In the genomic region with DNA sequence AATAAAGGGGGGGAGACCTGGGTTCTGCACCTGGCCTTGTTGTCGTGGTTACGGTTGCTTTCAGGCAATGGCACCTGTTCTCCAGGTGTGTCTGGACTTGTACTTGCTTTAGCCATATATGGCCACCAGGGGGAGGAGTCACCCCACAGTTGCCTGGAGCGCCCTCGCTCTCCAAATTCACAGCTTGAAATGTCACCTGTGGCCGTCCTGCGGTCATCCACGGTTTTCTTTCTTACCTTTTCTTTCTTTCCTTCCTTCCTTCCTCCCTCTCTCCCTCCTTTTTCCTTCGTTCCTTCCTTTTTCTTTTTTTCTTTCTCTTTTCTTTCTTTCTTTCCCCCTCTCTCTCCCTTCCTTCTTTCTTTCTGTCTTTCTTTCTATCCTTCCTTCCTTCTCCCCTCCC, we compare ENCODE assay signal across 8 cellular contexts.
DNase-seq lines count a peak whose midpoint lies in the region; ATAC-seq, FAIRE-seq and TF ChIP-seq lines count a peak whose summit lies in the region.

No MANE protein-coding gene starts in this region.

- WGBS in trophoblast cell (ENCODE audit: extremely low coverage, insufficient coverage, insufficient read length), result no CpG with 5 or more reads among the region's 8 CpGs

- H3K9me3 Mint-ChIP-seq in activated CD8-positive, alpha-beta T cell treated with anti-CD3 and anti-CD28 coated beads for 36 hours, result no peaks in the 10 kb centered on the region

- no peaks in the 10 kb centered on the region for H3K79me1 ChIP-seq in trophoblast cell (ENCODE audit: low read length)

- DNase-seq in GM12892 (ENCODE audit: insufficient read length) (no peak), NCI-H460 (ENCODE audit: extremely low read depth, low read depth) (peak; percentile 57), epithelial cell of prostate (ENCODE audit: low read depth, low spot score) (peak; percentile 8), trophoblast cell (peak; percentile 50 to 77), AG08395 (ENCODE audit: low spot score) (no peak)
- peak; percentile 73 for DNase-seq in activated CD8-positive, alpha-beta T cell treated with anti-CD3 and anti-CD28 coated beads for 36 hours

- H3K27ac ChIP-seq in epithelial cell of prostate, result no peak overlapping the region
- H3K27ac ChIP-seq in trophoblast cell (ENCODE audit: low read depth, low read length), result no peak overlapping the region

- POLR2A ChIA-PET in activated CD8-positive, alpha-beta T cell treated with anti-CD3 and anti-CD28 coated beads for 36 hours (lab: Charles Lee), result no interaction called here

- no peak overlapping the region for H3K4me3 ChIP-seq in trophoblast cell (ENCODE audit: low read depth, low read length)

- no peak overlapping the region for H2AFZ ChIP-seq in trophoblast cell (ENCODE audit: insufficient read depth, low read length, poor library complexity)

- H3K4me1 Mint-ChIP-seq in activated CD8-positive, alpha-beta T cell treated with anti-CD3 and anti-CD28 coated beads for 36 hours (ENCODE audit: low read depth), result no peaks in the 10 kb centered on the region

- H2BK12ac ChIP-seq in trophoblast cell (ENCODE audit: low read length), result no peak overlapping the region

- no peak overlapping the region for H2BK5ac ChIP-seq in trophoblast cell (ENCODE audit: low read depth, low read length, poor library complexity)

- H2AK5ac ChIP-seq in trophoblast cell (ENCODE audit: low read length), result no peak overlapping the region

- no peak for TF ChIP-seq POLR2A in GM12892 (IDR thresholded peaks at IDR 0.05; ENCODE audit: low read depth, low read length)

- intact Hi-C loops in activated CD8-positive, alpha-beta T cell treated with anti-CD3 and anti-CD28 coated beads for 36 hours (cut with micrococcal nuclease), result loop anchor here (10.0 kb wide), 1 partner anchor 88 kb away; no protein-coding TSS in a partner anchor

- no peak overlapping the region for H3K4ac ChIP-seq in trophoblast cell (ENCODE audit: low read depth, low read length)

- no peaks in the 10 kb centered on the region for H3K27me3 Mint-ChIP-seq in activated CD8-positive, alpha-beta T cell treated with anti-CD3 and anti-CD28 coated beads for 36 hours

- H3K9me3 ChIP-seq in trophoblast cell (ENCODE audit: insufficient read depth, low read depth, low read length), result no peaks in the 10 kb centered on the region

- CTCF ChIA-PET in activated CD8-positive, alpha-beta T cell treated with anti-CD3 and anti-CD28 coated beads for 36 hours (lab: Charles Lee), result interaction anchor here (0.7 to 1.5 kb wide), 5 partner anchors 30 to 145 kb away, joined by 3 to 35 read pairs (median 4); no protein-coding TSS in a partner anchor

- H3K14ac ChIP-seq in trophoblast cell (ENCODE audit: low read length), result no peak overlapping the region

- H3K4me2 ChIP-seq in trophoblast cell (ENCODE audit: low read length), result no peak overlapping the region

- H3K36me3 Mint-ChIP-seq in activated CD8-positive, alpha-beta T cell treated with anti-CD3 and anti-CD28 coated beads for 36 hours (ENCODE audit: low read depth), result no peaks in the 10 kb centered on the region

- H3K27me3 ChIP-seq in trophoblast cell (ENCODE audit: insufficient read depth, low read length), result no peaks in the 10 kb centered on the region

- no peaks in the 10 kb centered on the region for H3K36me3 ChIP-seq in trophoblast cell (ENCODE audit: control insufficient read depth in 1 of 2, insufficient read depth in 2 of 2, low read length in 2 of 2)

- peak; percentile 14 for FAIRE-seq in GM12892 (lab: Jason Lieb, UNC)

- H4K91ac ChIP-seq in trophoblast cell (ENCODE audit: low read depth, low read length), result no peak overlapping the region

- H3K9ac ChIP-seq in trophoblast cell (ENCODE audit: low read length), result no peak overlapping the region

- no peak overlapping the region for H3K18ac ChIP-seq in trophoblast cell (ENCODE audit: low read length)

- H3K23ac ChIP-seq in trophoblast cell (ENCODE audit: low read length), result no peak overlapping the region

- H4K12ac ChIP-seq in trophoblast cell (ENCODE audit: low read depth, low read length), result no peak overlapping the region

- ATAC-seq in HG02870 (IDR thresholded peaks at IDR 0.05; ENCODE audit: unreplicated experiment) (peak; percentile 85), GM18519 (IDR thresholded peaks at IDR 0.05; ENCODE audit: low FRiP score, unreplicated experiment) (no peak)
- ATAC-seq in activated CD8-positive, alpha-beta T cell treated with anti-CD3 and anti-CD28 coated beads for 36 hours, result peak; percentile 69

- no peak overlapping the region for H4K8ac ChIP-seq in trophoblast cell (ENCODE audit: low read depth, low read length)

- TF ChIP-seq CTCF in activated CD8-positive, alpha-beta T cell treated with anti-CD3 and anti-CD28 coated beads for 36 hours (IDR thresholded peaks at IDR 0.05), result peak; percentile 80

- no peaks in the 10 kb centered on the region for H3K4me1 ChIP-seq in trophoblast cell (ENCODE audit: control insufficient read depth in 1 of 2, insufficient read depth in 2 of 2, low read length in 2 of 2)

- no peak overlapping the region for H3K4me3 Mint-ChIP-seq in activated CD8-positive, alpha-beta T cell treated with anti-CD3 and anti-CD28 coated beads for 36 hours

- H3K27ac Mint-ChIP-seq in activated CD8-positive, alpha-beta T cell treated with anti-CD3 and anti-CD28 coated beads for 36 hours, result no peak overlapping the region

- no peak overlapping the region for H2BK120ac ChIP-seq in trophoblast cell (ENCODE audit: insufficient read depth, low read length, poor library complexity)

- H3K79me2 ChIP-seq in trophoblast cell (ENCODE audit: control insufficient read depth, insufficient read depth, low read length, poor library complexity), result no peaks in the 10 kb centered on the region

Comparison
In these comparisons a context has a peak if more than half of its experiments do, and no peak if none do; other contexts are left out.
1. DNase-seq: peak in NCI-H460 (single experiment), activated CD8-positive, alpha-beta T cell treated with anti-CD3 and anti-CD28 coated beads for 36 hours (single experiment), epithelial cell of prostate (single experiment) and trophoblast cell (2 of 2); none in GM12892 (single experiment) and AG08395 (single experiment).